ENCODE assay signal across 8 cellular contexts in genomic region chr9:85741112-85741874, GRCh38. TPM values are rescaled to one million over a fixed set of nuclear protein-coding genes. Genes with fewer than 3 reads are reported as not detected.
DNase-seq lines count a peak whose midpoint lies in the region; ATAC-seq and TF ChIP-seq lines count a peak whose summit lies in the region.

No MANE protein-coding gene starts in this region.

- H3K27me3 Mint-ChIP-seq in CD4-positive, CD25-positive, alpha-beta regulatory T cell: no peaks in the 10 kb centered on the region
- peaks cover 9% of the 10 kb centered on the region for H3K27me3 Mint-ChIP-seq in T-helper 1 cell treated with Interleukin-12 subunit alpha and Interleukin-12 subunit beta and Interleukin-4 antibody, amounts not matched to agents 30 μg/mL and 1 μg/mL, for 36 hours (ENCODE audit: low read depth)

- no peaks in the 10 kb centered on the region for H3K36me3 Mint-ChIP-seq in CD4-positive, CD25-positive, alpha-beta regulatory T cell
- peaks cover 2% of the 10 kb centered on the region for H3K36me3 Mint-ChIP-seq in T-helper 1 cell treated with Interleukin-12 subunit alpha and Interleukin-12 subunit beta and Interleukin-4 antibody, amounts not matched to agents 30 μg/mL and 1 μg/mL, for 36 hours (ENCODE audit: low read depth)

- peaks cover 0 to 2% (median 0%) of the 10 kb centered on the region in 7 donors for H3K9me3 Mint-ChIP-seq in CD4-positive, CD25-positive, alpha-beta regulatory T cell
- no peaks in the 10 kb centered on the region for H3K9me3 Mint-ChIP-seq in T-helper 1 cell treated with Interleukin-12 subunit alpha and Interleukin-12 subunit beta and Interleukin-4 antibody, amounts not matched to agents 30 μg/mL and 1 μg/mL, for 36 hours

- ATAC-seq in CD4-positive, CD25-positive, alpha-beta regulatory T cell (ENCODE audit: low read depth in 2 of 2): peak in 1 of 2 donors; percentile 19
- ATAC-seq in GM19452 (IDR thresholded peaks at IDR 0.05; ENCODE audit: unreplicated experiment): peak; percentile 53
- peak; percentile 22 for ATAC-seq in HG03558 (IDR thresholded peaks at IDR 0.05; ENCODE audit: extremely low read depth, unreplicated experiment)

- H3K4me1 Mint-ChIP-seq in CD4-positive, CD25-positive, alpha-beta regulatory T cell: peaks cover 15 to 43% (median 17%) of the 10 kb centered on the region in 4 donors
- peaks cover 22% of the 10 kb centered on the region for H3K4me1 Mint-ChIP-seq in T-helper 1 cell treated with Interleukin-12 subunit alpha and Interleukin-12 subunit beta and Interleukin-4 antibody, amounts not matched to agents 30 μg/mL and 1 μg/mL, for 36 hours (ENCODE audit: low read depth)

- peaks cover 3% of the 10 kb centered on the region for H3K27me3 ChIP-seq in CD4-positive, CD25-positive, alpha-beta regulatory T cell (ENCODE audit: control insufficient read depth, insufficient read depth, low read length)
- H3K27me3 ChIP-seq in iPS-20b (ENCODE audit: insufficient read depth, low read length): no peaks in the 10 kb centered on the region

- peaks cover 24% of the 10 kb centered on the region for H3K4me1 ChIP-seq in CD4-positive, CD25-positive, alpha-beta regulatory T cell (ENCODE audit: control insufficient read depth, insufficient read depth, low read length, poor library complexity, severe bottlenecking)
- H3K4me1 ChIP-seq in iPS-20b (ENCODE audit: insufficient read depth, low read length): peaks cover 14% of the 10 kb centered on the region; the same call in 1 of the 2 replicates

- peak overlapping the region; percentile 94 to 96 (median 95) for H3K4me3 Mint-ChIP-seq in CD4-positive, CD25-positive, alpha-beta regulatory T cell
- H3K4me3 Mint-ChIP-seq in T-helper 1 cell treated with Interleukin-12 subunit alpha and Interleukin-12 subunit beta and Interleukin-4 antibody, amounts not matched to agents 30 μg/mL and 1 μg/mL, for 36 hours: peak overlapping the region; percentile 94

- peak overlapping the region; percentile 85 for H3K9ac ChIP-seq in iPS-20b (ENCODE audit: low read depth, low read length)

- H3K27ac Mint-ChIP-seq in CD4-positive, CD25-positive, alpha-beta regulatory T cell: peak overlapping the region; percentile 67 to 98 (median 91)
- H3K27ac Mint-ChIP-seq in T-helper 1 cell treated with Interleukin-12 subunit alpha and Interleukin-12 subunit beta and Interleukin-4 antibody, amounts not matched to agents 30 μg/mL and 1 μg/mL, for 36 hours: peak overlapping the region; percentile 94

- TF ChIP-seq CTCF in astrocyte of the spinal cord (IDR thresholded peaks at IDR 0.05; ENCODE audit: low read depth, low read length): no peak

- H3K36me3 ChIP-seq in CD4-positive, CD25-positive, alpha-beta regulatory T cell (ENCODE audit: control insufficient read depth, insufficient read depth, low read length): no peaks in the 10 kb centered on the region
- H3K36me3 ChIP-seq in iPS-20b (ENCODE audit: insufficient read depth, low read depth, low read length): no peaks in the 10 kb centered on the region

- in situ Hi-C loops in astrocyte of the spinal cord (cut with HindIII; ENCODE audit: low sequenced_read_pairs): no loop called here

- peak overlapping the region; percentile 78 for H3K4me3 ChIP-seq in CD4-positive, CD25-positive, alpha-beta regulatory T cell (ENCODE audit: low read depth, low read length)
- peak overlapping the region; percentile 91 for H3K4me3 ChIP-seq in astrocyte of the spinal cord (ENCODE audit: low read depth, low read length)
- H3K4me3 ChIP-seq in iPS-20b (ENCODE audit: low read length): peak overlapping the region; percentile 99

- DNase-seq in CD4-positive, CD25-positive, alpha-beta regulatory T cell: peak; percentile 51 to 73 (median 71)
- DNase-seq in astrocyte of the spinal cord (ENCODE audit: low read depth, low spot score) (no peak), COLO668 (lab: John Stamatoyannopoulos, UW; ENCODE audit: unreplicated experiment) (no peak)
- peak; percentile 41 for DNase-seq in stimulated activated CD4-positive, alpha-beta T cell treated with anti-CD3 and anti-CD28 coated beads, Interleukin-12 subunit alpha, Interleukin-12 subunit beta, amount 100 ng/mL, for 4 hours

- peak overlapping the region; percentile 93 for H3K27ac ChIP-seq in CD4-positive, CD25-positive, alpha-beta regulatory T cell (ENCODE audit: insufficient read depth, low read length, poor library complexity, severe bottlenecking)
- H3K27ac ChIP-seq in iPS-20b (ENCODE audit: low read length): peak overlapping the region; percentile 30

- no peaks in the 10 kb centered on the region for H3K9me3 ChIP-seq in CD4-positive, CD25-positive, alpha-beta regulatory T cell (ENCODE audit: control insufficient read depth in 2 of 2, low read length in 2 of 2)
- no peaks in the 10 kb centered on the region for H3K9me3 ChIP-seq in iPS-20b (ENCODE audit: insufficient read depth, low read depth, low read length)

RNA-seq across cellular contexts. Expression of gene AGTPBP1, which starts 0.5 kb away (rescaled TPM):
- total RNA-seq in CD4-positive, CD25-positive, alpha-beta regulatory T cell: 55.6 TPM
- 10 to 100 TPM; 21.1 to 24.7 (median 23.3) TPM for polyA plus RNA-seq in CD4-positive, CD25-positive, alpha-beta regulatory T cell

Comparison
In these comparisons a context has a peak if more than half of its experiments do, and no peak if none do; other contexts are left out.
1. DNase-seq: peak in CD4-positive, CD25-positive, alpha-beta regulatory T cell (3 of 3) and stimulated activated CD4-positive, alpha-beta T cell treated with anti-CD3 and anti-CD28 coated beads, Interleukin-12 subunit alpha, Interleukin-12 subunit beta, amount 100 ng/mL, for 4 hours (single experiment); none in astrocyte of the spinal cord (single experiment) and COLO668 (single experiment).
2. Peak in every context shown above with its lines, with median percentiles within 50 percentile points of each other: H3K4me3 ChIP-seq.